Comparison of ENCODE assay signal across 12 cellular contexts in the genomic region with DNA sequence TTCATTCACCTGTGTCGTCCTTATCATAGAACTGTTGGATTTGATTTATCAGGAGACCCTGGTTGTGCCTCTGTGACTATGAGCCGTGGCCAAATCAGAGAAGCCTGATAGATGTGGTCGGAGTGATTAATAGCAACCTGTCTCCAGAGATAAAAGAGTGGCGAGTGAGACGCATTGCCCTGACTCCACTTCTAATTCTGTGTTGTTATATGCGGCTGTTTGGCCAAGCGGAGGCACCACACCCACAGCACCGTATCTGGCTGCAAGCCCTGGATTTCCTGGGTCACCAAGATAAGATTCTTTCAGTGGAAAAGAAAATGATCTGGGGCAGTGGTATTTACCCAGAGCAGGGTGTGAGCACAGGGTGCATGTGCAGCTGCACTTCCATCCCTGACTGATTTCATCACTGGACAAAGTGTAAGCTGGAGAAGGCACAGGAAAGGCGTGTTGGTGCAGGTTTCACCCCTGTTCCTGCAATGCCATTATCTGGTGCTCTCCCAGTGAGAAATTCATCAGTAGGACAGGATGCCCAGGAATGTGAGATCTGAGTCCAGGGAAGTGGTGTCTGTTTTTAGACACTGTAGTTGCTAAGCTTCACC.
DNase-seq lines count a peak whose midpoint lies in the region; ATAC-seq and TF ChIP-seq lines count a peak whose summit lies in the region.
"Had no signal": no experiment of that assay in that cellular context is flagged by ENCODE, and none has a peak within 500 bp of the region (broad histone marks: within the 10 kb centered on the region; RNA-seq: fewer than 3 reads in every experiment).

No MANE protein-coding gene starts in this region.

- H3K27me3 ChIP-seq in BLaER1 treated with 17β-estradiol and CSF1 and Interleukin-3, amounts not matched to agents 10 nM and 100 nM, result peaks cover 0 to 15% (median 0%) of the 10 kb centered on the region in 11 experiments; a peak in 7 of 22 replicates
- H3K27me3 ChIP-seq in PC-9 (ENCODE audit: insufficient read depth, low read depth) (no peaks in the 10 kb centered on the region), esophagus (ENCODE audit: control insufficient read depth in 1 of 2, insufficient read depth in 2 of 2, low read length in 2 of 2) (no peaks in the 10 kb centered on the region), endodermal cell (ENCODE audit: control insufficient read depth, insufficient read depth, low read length, poor library complexity, severe bottlenecking) (peaks cover 48% of the 10 kb centered on the region)

- DNase-seq in PC-9 (peak; percentile 86 to 92), naive B cell (no peak), DMS 273 treated with DMSO at 0.1 percent for 48 hours (lab: John Stamatoyannopoulos, UW) (no peak), middle frontal gyrus (ENCODE audit: extremely low spot score, low spot score) (no peak), endodermal cell (no peak)
- DNase-seq: activated CD4-positive, alpha-beta T cell treated with anti-CD3 and anti-CD28 coated beads for 1 hour; CD4-positive, alpha-beta T cell; NCI-H345; stimulated activated CD4-positive, alpha-beta T cell treated with anti-CD3 and anti-CD28 coated beads, Interleukin-1b, Interleukin-23, amount 100 ng/mL, for 48 hours had no signal

- no peaks in the 10 kb centered on the region for H3K36me3 Mint-ChIP-seq in naive B cell
- no peaks in the 10 kb centered on the region for H3K36me3 Mint-ChIP-seq in endodermal cell (ENCODE audit: low read depth)

- peaks cover 40 to 78% (median 44%) of the 10 kb centered on the region in 10 experiments for H3K4me1 ChIP-seq in BLaER1 treated with 17β-estradiol and CSF1 and Interleukin-3, amounts not matched to agents 10 nM and 100 nM
- H3K4me1 ChIP-seq in PC-9 (replicated peaks; ENCODE audit: insufficient read depth), result peaks cover 43% of the 10 kb centered on the region
- H3K4me1 ChIP-seq in esophagus (ENCODE audit: control insufficient read depth in 2 of 2, insufficient read depth in 2 of 2, low read length in 1 of 2), result peaks cover 0 to 2% of the 10 kb centered on the region in 2 donors
- H3K4me1 ChIP-seq in endodermal cell (ENCODE audit: control insufficient read depth, insufficient read depth, low read length), result peaks cover 5% of the 10 kb centered on the region

- no peaks in the 10 kb centered on the region for H3K36me3 ChIP-seq in BLaER1 treated with 17β-estradiol and CSF1 and Interleukin-3, amounts not matched to agents 10 nM and 100 nM
- H3K36me3 ChIP-seq in PC-9 (ENCODE audit: low read depth) (no peaks in the 10 kb centered on the region), esophagus (ENCODE audit: control insufficient read depth in 2 of 2, insufficient read depth in 2 of 2, low read length in 1 of 2) (no peaks in the 10 kb centered on the region), endodermal cell (ENCODE audit: control insufficient read depth, insufficient read depth, low read length) (no peaks in the 10 kb centered on the region)

- H3K27ac Mint-ChIP-seq in naive B cell (peak overlapping the region in 3 of 6 donors; percentile 5 to 74 (median 39)), endodermal cell (no peak overlapping the region)
- H3K27ac Mint-ChIP-seq: CD4-positive, alpha-beta T cell had no signal

- intact Hi-C loops in PC-9 (cut with micrococcal nuclease; ENCODE audit: unreplicated experiment), result loop anchor here (1.0 to 5.0 kb wide), 8 partner anchors 19 to 466 kb away; a partner anchor contains a TSS

- no peaks in the 10 kb centered on the region; a peak in 1 of 22 replicates for H3K9me3 ChIP-seq in BLaER1 treated with 17β-estradiol and CSF1 and Interleukin-3, amounts not matched to agents 10 nM and 100 nM (replicated peaks in 1 of 11)
- H3K9me3 ChIP-seq in PC-9 (ENCODE audit: insufficient read depth, low read depth), result no peaks in the 10 kb centered on the region
- H3K9me3 ChIP-seq in esophagus (ENCODE audit: control insufficient read depth in 2 of 2, insufficient read depth in 1 of 2, low read depth in 1 of 2, low read length in 1 of 2), result no peaks in the 10 kb centered on the region
- no peaks in the 10 kb centered on the region for H3K9me3 ChIP-seq in endodermal cell (ENCODE audit: control insufficient read depth, low read length)

- H3K9me3 Mint-ChIP-seq in naive B cell (no peaks in the 10 kb centered on the region), endodermal cell (no peaks in the 10 kb centered on the region)
- H3K9me3 Mint-ChIP-seq: CD4-positive, alpha-beta T cell had no signal

- 0 out of 22 replicates have a peak, but pooled peaks cover 0 to 5% (median 0%) of the 10 kb centered on the region in 11 experiments for H4K20me1 ChIP-seq in BLaER1 treated with 17β-estradiol and CSF1 and Interleukin-3, amounts not matched to agents 10 nM and 100 nM
- no peaks in the 10 kb centered on the region for H4K20me1 ChIP-seq in PC-9 (ENCODE audit: insufficient read depth)

- peak overlapping the region; percentile 36 for H2AFZ ChIP-seq in PC-9

- peaks cover 35% of the 10 kb centered on the region for H3F3A ChIP-seq in PC-9 (ENCODE audit: insufficient read depth, low read depth)

- H3K4me2 ChIP-seq in BLaER1 treated with 17β-estradiol and CSF1 and Interleukin-3, amounts not matched to agents 10 nM and 100 nM, result peak overlapping the region; percentile 66 to 94 (median 81)
- H3K4me2 ChIP-seq in PC-9, result peak overlapping the region; percentile 67

- CTCF ChIA-PET in PC-9 (lab: Charles Lee), result interaction anchor here (0.8 kb wide), 1 partner anchor 78 kb away, joined by 3 read pairs; no protein-coding TSS in a partner anchor

- no TSS peak for BruUV-seq in PC-9 (replicated peaks; lab: Mats Ljungman, UMichigan)

- no peaks in the 10 kb centered on the region for H3K27me3 Mint-ChIP-seq in naive B cell
- H3K27me3 Mint-ChIP-seq in endodermal cell (ENCODE audit: insufficient read depth), result peaks cover 50% of the 10 kb centered on the region
- H3K27me3 Mint-ChIP-seq: CD4-positive, alpha-beta T cell had no signal

- 20% methylated on average over 9 of the region's 9 CpGs for WGBS in esophagus, 2 donors
- WGBS in endodermal cell (ENCODE audit: insufficient coverage in 1 of 2, insufficient read length in 1 of 2), 2 experiments, result 87 to 91% methylated on average over 9 of the region's 9 CpGs

- H3K9me2 ChIP-seq in PC-9 (ENCODE audit: insufficient read depth), result no peaks in the 10 kb centered on the region

- TF ChIP-seq CTCF in PC-9 (conservative IDR thresholded peaks at IDR 0.05), result no peak
- TF ChIP-seq CTCF in endodermal cell (conservative IDR thresholded peaks at IDR 0.05), result no peak

- POLR2A ChIA-PET in PC-9 (lab: Charles Lee; ENCODE audit: unreplicated experiment), result no interaction called here

- no peak overlapping the region for H3K4me3 ChIP-seq in BLaER1 treated with 17β-estradiol and CSF1 and Interleukin-3, amounts not matched to agents 10 nM and 100 nM
- H3K4me3 ChIP-seq in PC-9, result peak overlapping the region; percentile 15; the same call in 1 of the 2 replicates
- H3K4me3 ChIP-seq in esophagus (ENCODE audit: low read depth in 1 of 2, low read length in 2 of 2), result no peak overlapping the region
- no peak overlapping the region for H3K4me3 ChIP-seq in endodermal cell (ENCODE audit: low read length)

- H3K9ac ChIP-seq in BLaER1 treated with 17β-estradiol and CSF1 and Interleukin-3, amounts not matched to agents 10 nM and 100 nM, result no peak overlapping the region
- no peak overlapping the region for H3K9ac ChIP-seq in endodermal cell (ENCODE audit: extremely low read depth, low read length, poor library complexity, severe bottlenecking)

- H3K4me3 Mint-ChIP-seq in naive B cell (peak overlapping the region; percentile 6 to 83 (median 72)), endodermal cell (no peak overlapping the region)
- H3K4me3 Mint-ChIP-seq: CD4-positive, alpha-beta T cell had no signal

- peak overlapping the region in 1 of 11 experiments; percentile 40; a peak in 2 of 22 replicates for H3K27ac ChIP-seq in BLaER1 treated with 17β-estradiol and CSF1 and Interleukin-3, amounts not matched to agents 10 nM and 100 nM
- H3K27ac ChIP-seq in PC-9 (peak overlapping the region; percentile 19; the same call in 1 of the 2 replicates), esophagus (ENCODE audit: low read depth in 2 of 2, low read length in 1 of 2) (peak overlapping the region; percentile 30 to 66), endodermal cell (ENCODE audit: low read depth, low read length) (no peak overlapping the region)

- ATAC-seq in naive B cell (ENCODE audit: low read depth in 2 of 2) (peak; percentile 20 to 39), GM18907 (IDR thresholded peaks at IDR 0.05; ENCODE audit: unreplicated experiment) (no peak)

- H3K4me1 Mint-ChIP-seq in naive B cell, result peaks cover 35 to 69% (median 46%) of the 10 kb centered on the region in 3 donors
- peaks cover 13% of the 10 kb centered on the region for H3K4me1 Mint-ChIP-seq in endodermal cell

- no peaks in the 10 kb centered on the region for H3K79me2 ChIP-seq in PC-9 (ENCODE audit: low read depth)

Comparison
In these comparisons a context has a peak if more than half of its experiments do, and no peak if none do; other contexts are left out.
1. DNase-seq: peak in PC-9 (2 of 2); none in naive B cell (single experiment), DMS 273 treated with DMSO at 0.1 percent for 48 hours (single experiment), middle frontal gyrus (single experiment) and endodermal cell (single experiment).